1 cellular context compared by ENCODE assay signal in genomic region chr13:114272977-114273376, GRCh38.
TF ChIP-seq lines count a peak whose summit lies in the region.

No MANE protein-coding gene starts in this region.

TF ChIP-seq in HepG2, 621 proteins besides CTCF, POLR2A, EP300 and RAD21:
- TF ChIP-seq DDIT3 (CRISPR knock-in tag; IDR thresholded peaks at IDR 0.05) (no peak), PAXIP1 (CRISPR knock-in tag; conservative IDR thresholded peaks at IDR 0.05) (no peak), TCF7 (IDR thresholded peaks at IDR 0.05; ENCODE audit: low read depth) (no peak), ZNF782 (CRISPR knock-in tag; IDR thresholded peaks at IDR 0.05; ENCODE audit: borderline replicate concordance) (no peak), BRCA1 (CRISPR knock-in tag; IDR thresholded peaks at IDR 0.05) (no peak), CREM (IDR thresholded peaks at IDR 0.05) (no peak), CREM (CRISPR knock-in tag; IDR thresholded peaks at IDR 0.05) (no peak), ZNF12 (CRISPR knock-in tag; IDR thresholded peaks at IDR 0.05) (no peak), MEIS2 (CRISPR knock-in tag; IDR thresholded peaks at IDR 0.05) (no peak), ZNF615 (CRISPR knock-in tag; IDR thresholded peaks at IDR 0.05; ENCODE audit: borderline replicate concordance) (no peak), PCBP1 (IDR thresholded peaks at IDR 0.05; ENCODE audit: borderline replicate concordance, low read depth, low read length) (no peak), ZNF280D (CRISPR knock-in tag; IDR thresholded peaks at IDR 0.05) (no peak), RBFOX2 (IDR thresholded peaks at IDR 0.05; ENCODE audit: low read depth, low read length) (no peak), ZNF292 (CRISPR knock-in tag; IDR thresholded peaks at IDR 0.05; ENCODE audit: borderline replicate concordance, low read depth) (no peak), KAT8 (CRISPR knock-in tag; IDR thresholded peaks at IDR 0.05) (no peak), SMARCC2 (IDR thresholded peaks at IDR 0.05) (no peak), PITX1 (CRISPR knock-in tag; IDR thresholded peaks at IDR 0.05) (no peak)
